18 cellular contexts compared by ENCODE assay signal in genomic region chr18:35442701-35443100, GRCh38.
"Had no signal": no experiment of that assay in that cellular context is flagged by ENCODE, and none has a peak within 500 bp of the region (broad histone marks: within the 10 kb centered on the region; RNA-seq: fewer than 3 reads in every experiment).

No MANE protein-coding gene starts in this region.

- H3K4me1 Mint-ChIP-seq: activated CD4-positive, alpha-beta T cell treated with anti-CD3 and anti-CD28 coated beads for 36 hours; stimulated activated naive CD8-positive, alpha-beta T cell treated with anti-CD3 and anti-CD28 coated beads, Interleukin-15, amount 100 ng/mL, for 72 hours had no signal

- H3K27ac Mint-ChIP-seq: activated CD4-positive, alpha-beta T cell treated with anti-CD3 and anti-CD28 coated beads for 36 hours; activated CD8-positive, alpha-beta T cell treated with anti-CD3 and anti-CD28 coated beads for 36 hours; activated naive CD8-positive, alpha-beta T cell treated with anti-CD3 and anti-CD28 coated beads, Interleukin-2, amount 10 ng/mL, durations not matched to agents 7 days and 5 days; activated T-cell treated with anti-CD3 and anti-CD28 coated beads, Interleukin-2, amount 50 U/mL, for 72 hours; stimulated activated naive CD8-positive, alpha-beta T cell treated with anti-CD3 and anti-CD28 coated beads, Interleukin-15, amount 100 ng/mL, for 72 hours; T-helper 2 cell treated with Interferon-gamma antibody and Interleukin-4, amounts not matched to agents 5 μg/mL and 100 μg/mL, for 36 hours had no signal

- H3K4me1 ChIP-seq: gastrocnemius medialis had no signal

- H3K9me3 ChIP-seq: gastrocnemius medialis, neutrophil, thoracic aorta had no signal

- H3K36me3 ChIP-seq: gastrocnemius medialis, neutrophil, thoracic aorta had no signal

- H3K27ac ChIP-seq: gastrocnemius medialis, neutrophil, thoracic aorta had no signal

- DNase-seq: activated CD4-positive, alpha-beta T cell treated with anti-CD3 and anti-CD28 coated beads for 36 hours; activated CD8-positive, alpha-beta memory T cell treated with anti-CD3 and anti-CD28 coated beads, Interleukin-2, amount 50 U/mL, for 4 hours; activated CD8-positive, alpha-beta T cell treated with anti-CD3 and anti-CD28 coated beads for 36 hours; activated naive CD8-positive, alpha-beta T cell treated with anti-CD3 and anti-CD28 coated beads, Interleukin-2, amount 10 ng/mL, durations not matched to agents 7 days and 5 days; activated T-cell treated with anti-CD3 and anti-CD28 coated beads, Interleukin-2, amount 50 U/mL, for 72 hours; anterior cingulate cortex; gastrocnemius medialis; islet precursor cell; left ventricle myocardium superior; right cardiac atrium; stimulated activated CD4-positive, alpha-beta T cell treated with anti-CD3 and anti-CD28 coated beads, Interleukin-12 subunit alpha, Interleukin-12 subunit beta, amount 100 ng/mL, for 4 hours; stimulated activated CD4-positive, alpha-beta T cell treated with anti-CD3 and anti-CD28 coated beads, Interleukin-4, amount 100 ng/mL, for 1 hour; stimulated activated CD8-positive, alpha-beta memory T cell treated with anti-CD3 and anti-CD28 coated beads, Interleukin-4, amount 100 ng/mL, for 48 hours; stimulated activated naive CD8-positive, alpha-beta T cell treated with anti-CD3 and anti-CD28 coated beads, Interleukin-15, amount 100 ng/mL, for 72 hours; SW 1271 had no signal

- H3K27me3 Mint-ChIP-seq: activated CD4-positive, alpha-beta T cell treated with anti-CD3 and anti-CD28 coated beads for 36 hours; activated CD8-positive, alpha-beta T cell treated with anti-CD3 and anti-CD28 coated beads for 36 hours; activated naive CD8-positive, alpha-beta T cell treated with anti-CD3 and anti-CD28 coated beads, Interleukin-2, amount 10 ng/mL, durations not matched to agents 7 days and 5 days had no signal

- H3K36me3 Mint-ChIP-seq: activated naive CD8-positive, alpha-beta T cell treated with anti-CD3 and anti-CD28 coated beads, Interleukin-2, amount 10 ng/mL, durations not matched to agents 7 days and 5 days had no signal

- H3K4me3 ChIP-seq: gastrocnemius medialis, thoracic aorta had no signal

- H3K27me3 ChIP-seq: gastrocnemius medialis, neutrophil had no signal

- H3K9me3 Mint-ChIP-seq: activated CD8-positive, alpha-beta T cell treated with anti-CD3 and anti-CD28 coated beads for 36 hours; activated naive CD8-positive, alpha-beta T cell treated with anti-CD3 and anti-CD28 coated beads, Interleukin-2, amount 10 ng/mL, durations not matched to agents 7 days and 5 days; activated T-cell treated with anti-CD3 and anti-CD28 coated beads, Interleukin-2, amount 50 U/mL, for 72 hours; stimulated activated naive CD8-positive, alpha-beta T cell treated with anti-CD3 and anti-CD28 coated beads, Interleukin-15, amount 100 ng/mL, for 72 hours; T-helper 2 cell treated with Interferon-gamma antibody and Interleukin-4, amounts not matched to agents 5 μg/mL and 100 μg/mL, for 36 hours had no signal

- H3K4me3 Mint-ChIP-seq: activated CD4-positive, alpha-beta T cell treated with anti-CD3 and anti-CD28 coated beads for 36 hours; activated CD8-positive, alpha-beta T cell treated with anti-CD3 and anti-CD28 coated beads for 36 hours; activated naive CD8-positive, alpha-beta T cell treated with anti-CD3 and anti-CD28 coated beads, Interleukin-2, amount 10 ng/mL, durations not matched to agents 7 days and 5 days; activated T-cell treated with anti-CD3 and anti-CD28 coated beads, Interleukin-2, amount 50 U/mL, for 72 hours; stimulated activated naive CD8-positive, alpha-beta T cell treated with anti-CD3 and anti-CD28 coated beads, Interleukin-15, amount 100 ng/mL, for 72 hours; T-helper 2 cell treated with Interferon-gamma antibody and Interleukin-4, amounts not matched to agents 5 μg/mL and 100 μg/mL, for 36 hours had no signal
